ENCODE assay signal across 8 cellular contexts in the genomic region with DNA sequence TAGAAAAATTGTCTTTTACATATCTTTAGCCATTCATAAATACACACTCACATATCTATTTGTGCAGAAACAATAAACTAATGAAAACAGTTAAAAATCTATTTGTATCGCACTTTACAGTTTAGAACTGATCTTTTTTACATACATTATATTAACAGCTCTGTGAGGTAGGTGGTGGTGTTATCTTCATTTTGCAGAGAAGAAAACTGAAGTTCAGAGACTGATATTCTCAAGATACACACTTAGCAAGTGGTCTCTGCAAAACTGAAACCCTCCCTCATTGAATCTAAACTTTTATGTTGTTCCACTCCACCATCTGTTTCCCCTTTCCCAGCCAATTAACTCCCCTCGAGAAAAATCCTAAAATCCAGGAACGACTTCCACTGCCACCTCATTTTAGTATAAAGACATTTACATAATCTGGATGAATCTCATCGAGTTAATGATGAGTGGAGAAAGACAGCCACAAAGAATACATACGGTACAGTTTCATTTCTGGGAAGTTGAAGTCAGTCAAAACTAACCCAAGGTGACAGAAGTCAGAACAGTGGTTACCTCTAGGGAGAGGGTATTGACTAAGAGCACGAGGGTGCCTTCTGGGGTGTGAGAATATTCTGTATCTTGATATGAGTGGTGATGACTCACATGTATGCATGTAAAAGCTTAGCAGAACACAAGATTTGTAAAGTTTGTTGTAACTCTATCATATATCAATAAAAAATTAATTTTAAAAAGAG.
DNase-seq lines count a peak whose midpoint lies in the region; ATAC-seq lines count a peak whose summit lies in the region.

No MANE protein-coding gene starts in this region.

- H3K36me3 Mint-ChIP-seq in activated naive CD4-positive, alpha-beta T cell treated with anti-CD3 and anti-CD28 coated beads for 36 hours (ENCODE audit: low read depth), result no peaks in the 10 kb centered on the region
- no peaks in the 10 kb centered on the region for H3K36me3 Mint-ChIP-seq in stimulated activated naive B cell treated with anti-CD40 and anti-IgM and Interleukin-4, amounts not matched to agents 10 μg/mL and 1 μg/mL and 100 μg/mL, for 72 hours

- peaks cover 3% of the 10 kb centered on the region for H3K4me1 Mint-ChIP-seq in activated naive CD4-positive, alpha-beta T cell treated with anti-CD3 and anti-CD28 coated beads for 36 hours (ENCODE audit: low read depth)
- peaks cover 43 to 72% of the 10 kb centered on the region in 2 donors for H3K4me1 Mint-ChIP-seq in stimulated activated naive B cell treated with anti-CD40 and anti-IgM and Interleukin-4, amounts not matched to agents 10 μg/mL and 1 μg/mL and 100 μg/mL, for 72 hours

- H3K36me3 ChIP-seq in aorta (ENCODE audit: control insufficient read depth in 1 of 2, insufficient read depth in 2 of 2, low read length in 1 of 2), result no peaks in the 10 kb centered on the region

- no peak overlapping the region for H3K27ac ChIP-seq in aorta (ENCODE audit: low read depth in 1 of 2, low read length in 2 of 2)

- H3K27ac Mint-ChIP-seq in activated naive CD4-positive, alpha-beta T cell treated with anti-CD3 and anti-CD28 coated beads for 36 hours, result no peak overlapping the region
- peak overlapping the region; percentile 91 for H3K27ac Mint-ChIP-seq in stimulated activated naive B cell treated with anti-CD40 and anti-IgM and Interleukin-4, amounts not matched to agents 10 μg/mL and 1 μg/mL and 100 μg/mL, for 72 hours

- H3K4me1 ChIP-seq in aorta (ENCODE audit: control insufficient read depth in 1 of 2, insufficient read depth in 2 of 2, low read length in 2 of 2), result no peaks in the 10 kb centered on the region

- no peak overlapping the region for H3K4me3 Mint-ChIP-seq in activated naive CD4-positive, alpha-beta T cell treated with anti-CD3 and anti-CD28 coated beads for 36 hours
- H3K4me3 Mint-ChIP-seq in stimulated activated naive B cell treated with anti-CD40 and anti-IgM and Interleukin-4, amounts not matched to agents 10 μg/mL and 1 μg/mL and 100 μg/mL, for 72 hours, result peak overlapping the region; percentile 70

- H3K9me3 ChIP-seq in aorta (ENCODE audit: control insufficient read depth, low read length), result no peaks in the 10 kb centered on the region

- DNase-seq in activated naive CD4-positive, alpha-beta T cell treated with anti-CD3 and anti-CD28 coated beads for 36 hours, result peak; percentile 33
- DNase-seq in activated naive CD4-positive, alpha-beta T cell (lab: John Stamatoyannopoulos, UW), result no peak
- DNase-seq in NCI-H524 (lab: John Stamatoyannopoulos, UW) (peak; percentile 79 to 92), ureter (ENCODE audit: low spot score) (no peak), hepatic stellate cell (ENCODE audit: low spot score) (no peak), aorta (no peak)
- peak; percentile 67 for DNase-seq in stimulated activated naive B cell treated with anti-CD40 and anti-IgM and Interleukin-4, amounts not matched to agents 10 μg/mL and 1 μg/mL and 100 μg/mL, for 72 hours

- no peak overlapping the region for H3K4me3 ChIP-seq in aorta (ENCODE audit: low read length in 2 of 2)

- ATAC-seq in HG02623 (IDR thresholded peaks at IDR 0.05; ENCODE audit: unreplicated experiment) (peak; percentile 97), aorta (ENCODE audit: low FRiP score) (no peak)
- peak; percentile 90 to 92 for ATAC-seq in stimulated activated naive B cell treated with anti-CD40 and anti-IgM and Interleukin-4, amounts not matched to agents 10 μg/mL and 1 μg/mL and 100 μg/mL, for 72 hours (replicated peaks)

- CTCF ChIA-PET in activated naive CD4-positive, alpha-beta T cell treated with anti-CD3 and anti-CD28 coated beads for 36 hours (lab: Charles Lee), result no interaction called here

- WGBS in aorta, 2 donors, result 85 to 87% methylated on average over 6 of the region's 6 CpGs

- H3K27me3 ChIP-seq in aorta (ENCODE audit: control insufficient read depth in 1 of 2, insufficient read depth in 2 of 2, low read length in 1 of 2), result no peaks in the 10 kb centered on the region

- peaks cover 4% of the 10 kb centered on the region for H3K27me3 Mint-ChIP-seq in activated naive CD4-positive, alpha-beta T cell treated with anti-CD3 and anti-CD28 coated beads for 36 hours (ENCODE audit: low read depth)
- H3K27me3 Mint-ChIP-seq in stimulated activated naive B cell treated with anti-CD40 and anti-IgM and Interleukin-4, amounts not matched to agents 10 μg/mL and 1 μg/mL and 100 μg/mL, for 72 hours, result no peaks in the 10 kb centered on the region

- peaks cover 2% of the 10 kb centered on the region for H3K9me3 Mint-ChIP-seq in activated naive CD4-positive, alpha-beta T cell treated with anti-CD3 and anti-CD28 coated beads for 36 hours
- H3K9me3 Mint-ChIP-seq in stimulated activated naive B cell treated with anti-CD40 and anti-IgM and Interleukin-4, amounts not matched to agents 10 μg/mL and 1 μg/mL and 100 μg/mL, for 72 hours, result no peaks in the 10 kb centered on the region

- intact Hi-C loops in activated naive CD4-positive, alpha-beta T cell treated with anti-CD3 and anti-CD28 coated beads for 36 hours (cut with micrococcal nuclease), result loop anchor here (5.0 kb wide), 1 partner anchor 1965 kb away; no protein-coding TSS in a partner anchor
- intact Hi-C loops in aorta (cut with DNase I), result no loop called here

Comparison
In these comparisons a context has a peak if more than half of its experiments do, and no peak if none do; other contexts are left out.
1. DNase-seq: peak in activated naive CD4-positive, alpha-beta T cell treated with anti-CD3 and anti-CD28 coated beads for 36 hours (single experiment), NCI-H524 (2 of 2) and stimulated activated naive B cell treated with anti-CD40 and anti-IgM and Interleukin-4, amounts not matched to agents 10 μg/mL and 1 μg/mL and 100 μg/mL, for 72 hours (single experiment); none in activated naive CD4-positive, alpha-beta T cell (0 of 4), ureter (single experiment), hepatic stellate cell (single experiment) and aorta (0 of 2).